Comparison of ENCODE assay signal across 9 cellular contexts in the genomic region with DNA sequence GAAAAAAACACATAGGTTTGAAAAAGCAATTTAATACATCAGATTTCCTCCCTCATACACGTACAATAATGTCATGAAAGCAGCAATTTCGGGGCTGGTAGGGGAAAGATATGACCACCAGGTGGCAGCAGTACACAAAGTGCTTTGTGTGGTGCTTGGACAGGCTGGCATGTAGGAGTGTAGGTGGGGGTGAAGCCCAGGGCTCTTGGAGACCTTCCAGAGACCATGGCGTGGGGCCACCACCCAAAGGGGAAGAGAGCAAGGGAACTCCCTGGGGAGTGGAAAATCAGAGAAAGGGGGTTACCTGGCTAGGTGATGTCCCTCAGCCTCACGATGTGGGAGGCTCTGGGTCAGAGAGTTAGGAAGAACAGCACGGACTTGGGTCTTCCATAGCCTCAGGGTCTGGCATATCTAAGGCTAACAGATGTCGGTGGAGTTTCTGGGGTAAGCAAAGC. TPM values are rescaled to one million over a fixed set of nuclear protein-coding genes. Genes with fewer than 3 reads are reported as not detected.
DNase-seq lines count a peak whose midpoint lies in the region; ATAC-seq, FAIRE-seq and TF ChIP-seq lines count a peak whose summit lies in the region.
"Had no signal": no experiment of that assay in that cellular context is flagged by ENCODE, and none has a peak within 500 bp of the region (broad histone marks: within the 10 kb centered on the region; RNA-seq: fewer than 3 reads in every experiment).

No MANE protein-coding gene starts in this region.

- H3K4me2 ChIP-seq in hepatocyte, result no peak overlapping the region

- H3K27ac ChIP-seq in 22Rv1 (no peak overlapping the region), hepatocyte (no peak overlapping the region), small intestine (ENCODE audit: low read depth in 1 of 2, low read length in 1 of 2) (no peak overlapping the region)

- H3K79me2 ChIP-seq in hepatocyte, result no peaks in the 10 kb centered on the region

- no peaks in the 10 kb centered on the region for H3K9me3 ChIP-seq in hepatocyte (ENCODE audit: low read depth)
- no peaks in the 10 kb centered on the region for H3K9me3 ChIP-seq in small intestine (ENCODE audit: control insufficient read depth, low read depth)

- H3K36me3 ChIP-seq in hepatocyte (replicated peaks; ENCODE audit: insufficient read depth, low read depth) (no peaks in the 10 kb centered on the region), small intestine (ENCODE audit: control insufficient read depth in 2 of 2, insufficient read depth in 2 of 2, low read length in 2 of 2) (no peaks in the 10 kb centered on the region)

- DNase-seq in GM13976 (ENCODE audit: low spot score) (peak; percentile 61), NCI-H187 (lab: John Stamatoyannopoulos, UW) (peak; percentile 50 to 52), T-helper 2 cell (peak in 3 of 5 experiments; percentile 21 to 60 (median 28)), anterior cingulate cortex (lab: John Stamatoyannopoulos, UW) (peak in 54 of 58 donors; percentile 8 to 78 (median 43)), hepatocyte (ENCODE audit: low spot score) (peak; percentile 85), small intestine (peak; percentile 60)

- H3K9me2 ChIP-seq in hepatocyte (replicated peaks; ENCODE audit: insufficient read depth), result no peaks in the 10 kb centered on the region

- H3K4me1 ChIP-seq in hepatocyte (ENCODE audit: insufficient read depth), result peaks cover 4% of the 10 kb centered on the region
- no peaks in the 10 kb centered on the region for H3K4me1 ChIP-seq in small intestine (ENCODE audit: control insufficient read depth in 2 of 2, insufficient read depth in 1 of 2, low read depth in 1 of 2, low read length in 1 of 2)

- in situ Hi-C loops in GM13976 (cut with MboI; ENCODE audit: low sequenced_read_pairs, unreplicated experiment), result no loop called here

- no peaks in the 10 kb centered on the region for H3K27me3 ChIP-seq in hepatocyte
- H3K27me3 ChIP-seq in small intestine (ENCODE audit: control insufficient read depth in 2 of 2, insufficient read depth in 2 of 2, low read length in 2 of 2), result no peaks in the 10 kb centered on the region

- peak; percentile 92 for TF ChIP-seq CTCF in 22Rv1 (IDR thresholded peaks at IDR 0.05)
- peak; percentile 72 for TF ChIP-seq CTCF in GM13976 (IDR thresholded peaks at IDR 0.05; ENCODE audit: borderline replicate concordance, control extremely low read depth, extremely low read depth, insufficient read depth, missing control alignments)
- peak; percentile 79 for TF ChIP-seq CTCF in hepatocyte (IDR thresholded peaks at IDR 0.05; ENCODE audit: poor library complexity)

- H2AFZ ChIP-seq in hepatocyte, result no peak overlapping the region

- 47% methylated on average over 6 of the region's 6 CpGs for WGBS in hepatocyte (ENCODE audit: low lambda C conversion rate, missing lambda C conversion rate)
- WGBS in small intestine, 3 donors, result 32 to 42% (median 39%) methylated on average over 6 of the region's 6 CpGs

- peak; percentile 65 for ATAC-seq in HG02870 (IDR thresholded peaks at IDR 0.05; ENCODE audit: unreplicated experiment)

- H3K4me3 ChIP-seq in hepatocyte, result no peak overlapping the region
- H3K4me3 ChIP-seq in small intestine (ENCODE audit: low read depth in 1 of 2, low read length in 2 of 2), result no peak overlapping the region

- no peak for FAIRE-seq in small intestine (lab: Jason Lieb, UNC)

- H4K20me1 ChIP-seq in hepatocyte (ENCODE audit: insufficient read depth, poor library complexity, severe bottlenecking), result no peaks in the 10 kb centered on the region

RNA-seq across cellular contexts. Expression of a gene that starts 11.8 kb away (rescaled TPM):
- 0.47 TPM in 1 of 2 replicates, not detected in the other for total RNA-seq in hepatocyte
- polyA plus RNA-seq in hepatocyte (0.32 and 0.83 TPM in 2 replicates), small intestine (under 1 TPM in 2 of 3 donors, not detected in 1; 0.22 to 0.27 TPM)
- total RNA-seq: urinary bladder had no signal

Comparison
In these comparisons a context has a peak if more than half of its experiments do, and no peak if none do; other contexts are left out.
1. DNase-seq: peak in every context shown above with its lines; median percentile 85 in hepatocyte; 61 in GM13976; 60 in small intestine; 51 in NCI-H187; 43 in anterior cingulate cortex; 28 in T-helper 2 cell.